In genomic region chr1:213014642-213015041, GRCh38 we compare ENCODE assay signal across 8 cellular contexts. TPM values are rescaled to one million over a fixed set of nuclear protein-coding genes. Genes with fewer than 3 reads are reported as not detected.
DNase-seq lines count a peak whose midpoint lies in the region; ATAC-seq and TF ChIP-seq lines count a peak whose summit lies in the region.

No MANE protein-coding gene starts in this region.

- in situ Hi-C loops in GM13977 (cut with MboI; ENCODE audit: low pct_unique_long_range_greater_than_20kb, low sequenced_read_pairs, unreplicated experiment) = no loop called here

- H3K27me3 ChIP-seq in mucosa of rectum (ENCODE audit: control insufficient read depth in 2 of 2, insufficient read depth in 2 of 2, low read length in 2 of 2) = no peaks in the 10 kb centered on the region

- H3K27ac Mint-ChIP-seq in chondrocyte (ENCODE audit: unreplicated experiment) = peak overlapping the region; percentile 97

- DNase-seq in NCI-H1436 (lab: John Stamatoyannopoulos, UW) = peak; percentile 12
- DNase-seq in NCI-H1436 treated with DMSO at 0.1 percent for 48 hours (lab: John Stamatoyannopoulos, UW) = no peak
- DNase-seq in NCI-H2171 (lab: John Stamatoyannopoulos, UW) = peak; percentile 3
- no peak for DNase-seq in chondrocyte (ENCODE audit: low spot score)
- no peak for DNase-seq in GM13977 (ENCODE audit: low spot score)

- H3K4me1 ChIP-seq in mucosa of rectum (ENCODE audit: control insufficient read depth in 2 of 2, insufficient read depth in 2 of 2, low read length in 2 of 2) = peaks cover 0 to 3% of the 10 kb centered on the region in 2 donors

- peak overlapping the region; percentile 88 to 93 for H3K4me3 ChIP-seq in mucosa of rectum (ENCODE audit: low read length in 2 of 2)

- no peaks in the 10 kb centered on the region for H3K9me3 Mint-ChIP-seq in chondrocyte (ENCODE audit: low read depth)

- no peak for TF ChIP-seq CTCF in chondrocyte (IDR thresholded peaks at IDR 0.05)
- no peak for TF ChIP-seq CTCF in GM13977 (IDR thresholded peaks at IDR 0.05; ENCODE audit: extremely low read depth, insufficient read depth, missing control alignments)

- H3K27ac ChIP-seq in mucosa of rectum (ENCODE audit: low read depth in 2 of 2, low read length in 2 of 2) = peak overlapping the region; percentile 83 to 92

- no peaks in the 10 kb centered on the region for H3K9me3 ChIP-seq in mucosa of rectum (ENCODE audit: control insufficient read depth in 2 of 2, low read length in 2 of 2)

- peaks cover 0 to 10% of the 10 kb centered on the region in 2 donors for H3K36me3 ChIP-seq in mucosa of rectum (ENCODE audit: control insufficient read depth in 2 of 2, insufficient read depth in 2 of 2, low read length in 2 of 2)

- no peak for ATAC-seq in HG02798 (IDR thresholded peaks at IDR 0.05; ENCODE audit: poor library complexity, unreplicated experiment)
- ATAC-seq in HG02840 (IDR thresholded peaks at IDR 0.05; ENCODE audit: low FRiP score, unreplicated experiment) = no peak

- H3K36me3 Mint-ChIP-seq in chondrocyte (ENCODE audit: low read depth) = peaks cover 4% of the 10 kb centered on the region

- H3K4me1 Mint-ChIP-seq in chondrocyte (ENCODE audit: low read depth) = peaks cover 20% of the 10 kb centered on the region

- peak overlapping the region; percentile 96 for H3K4me3 Mint-ChIP-seq in chondrocyte (ENCODE audit: unreplicated experiment)

- H3K9ac ChIP-seq in mucosa of rectum (ENCODE audit: low read depth in 1 of 2, low read length in 2 of 2) = peak overlapping the region; percentile 83 to 90

- H3K27me3 Mint-ChIP-seq in chondrocyte (ENCODE audit: low read depth) = no peaks in the 10 kb centered on the region

RNA-seq across cellular contexts. Expression of gene ANGEL2, which starts 1.0 kb away (rescaled TPM):
- 20.4 to 28.1 TPM (median 21.2 TPM) in 3 replicates for total RNA-seq in chondrocyte

RNA-seq across cellular contexts. Expression of gene RPS6KC1, which starts 36.4 kb away (rescaled TPM):
- 22.1 to 25.1 TPM (median 22.9 TPM) in 3 replicates for total RNA-seq in chondrocyte

Comparison
In these comparisons a context has a peak if more than half of its experiments do, and no peak if none do; other contexts are left out.
1. DNase-seq: peak in NCI-H1436 (single experiment) and NCI-H2171 (single experiment); none in NCI-H1436 treated with DMSO at 0.1 percent for 48 hours (single experiment), chondrocyte (single experiment) and GM13977 (single experiment).